ENCODE assay signal across 17 cellular contexts in genomic region chr3:130700541-130700940, GRCh38. TPM values are rescaled to one million over a fixed set of nuclear protein-coding genes. Genes with fewer than 3 reads are reported as not detected.
DNase-seq lines count a peak whose midpoint lies in the region; ATAC-seq and TF ChIP-seq lines count a peak whose summit lies in the region.
"Had no signal": no experiment of that assay in that cellular context is flagged by ENCODE, and none has a peak within 500 bp of the region (broad histone marks: within the 10 kb centered on the region; RNA-seq: fewer than 3 reads in every experiment).

No MANE protein-coding gene starts in this region.

- H3K4me3 ChIP-seq in IMR-90 (ENCODE audit: insufficient read depth, low read depth, low read length), result no peak overlapping the region
- no peak overlapping the region for H3K4me3 ChIP-seq in cardiac fibroblast (replicated peaks in 1 of 2; ENCODE audit: low read depth in 2 of 2, low read length in 2 of 2)
- H3K4me3 ChIP-seq in heart left ventricle, result no peak overlapping the region
- H3K4me3 ChIP-seq: SJSA1, transverse colon had no signal

- DNase-seq in IMR-90 (peak; percentile 48), cardiac fibroblast (ENCODE audit: low read depth in 2 of 2) (peak; percentile 55 to 77), heart left ventricle (peak in 3 of 5 donors; percentile 10 to 46 (median 34)), pulmonary artery endothelial cell (ENCODE audit: low read depth, low spot score) (peak; percentile 97), erythroblast (lab: John Stamatoyannopoulos, UW) (no peak), NCI-H510A (lab: John Stamatoyannopoulos, UW) (no peak), activated gamma-delta T cell (lab: John Stamatoyannopoulos, UW) (no peak)
- DNase-seq: activated gamma-delta T cell treated with Interleukin-2 at 50 U/mL for 16 hours, naive B cell, NCI-H187 treated with DMSO at 0.1 percent for 48 hours, NCI-H526 treated with DMSO at 0.1 percent for 48 hours, transverse colon had no signal

- no peaks in the 10 kb centered on the region for H3K4me1 Mint-ChIP-seq in activated T-helper 17 cell treated with anti-CD3 and anti-CD28 coated beads, Interleukin-2, amount 50 U/mL, for 72 hours
- H3K4me1 Mint-ChIP-seq: brain; naive B cell; stimulated activated effector memory CD8-positive, alpha-beta T cell treated with anti-CD3 and anti-CD28 coated beads, Interleukin-12 subunit alpha, Interleukin-12 subunit beta, amount 100 ng/mL, for 72 hours had no signal

- no peak overlapping the region for H2BK120ac ChIP-seq in IMR-90 (ENCODE audit: low read depth, low read length)

- no peaks in the 10 kb centered on the region for H4K20me1 ChIP-seq in IMR-90 (ENCODE audit: insufficient read depth, low read length)

- no peak overlapping the region for H2AK9ac ChIP-seq in IMR-90 (replicated peaks; ENCODE audit: low read depth, low read length, poor library complexity)

- no peak for TF ChIP-seq RAD21 in IMR-90 (IDR thresholded peaks at IDR 0.05; ENCODE audit: low read length)

- H3K4me2 ChIP-seq in IMR-90 (ENCODE audit: low read depth, low read length), result no peak overlapping the region

- BruUV-seq in IMR-90 (replicated peaks; lab: Mats Ljungman, UMichigan), result no TSS peak

- no peaks in the 10 kb centered on the region for H3K9me1 ChIP-seq in IMR-90 (ENCODE audit: insufficient read depth, low read length)

- no peak overlapping the region for H3K14ac ChIP-seq in IMR-90 (replicated peaks; ENCODE audit: low read depth, low read length)

- CTCF ChIA-PET in IMR-90 (lab: Yijun Ruan, JAX), result no interaction called here

- H4K91ac ChIP-seq in IMR-90 (ENCODE audit: insufficient read depth, low read depth, low read length), result no peak overlapping the region

- POLR2A ChIA-PET in IMR-90 (lab: Charles Lee; ENCODE audit: unreplicated experiment), result no interaction called here

- peaks cover 88% of the 10 kb centered on the region for H3K36me3 Mint-ChIP-seq in activated T-helper 17 cell treated with anti-CD3 and anti-CD28 coated beads, Interleukin-2, amount 50 U/mL, for 72 hours (ENCODE audit: low read depth)

- H2BK15ac ChIP-seq in IMR-90 (ENCODE audit: low read depth, low read length), result no peak overlapping the region

- dilution Hi-C loops in IMR-90 (cut with HindIII; ENCODE audit: low sequenced_read_pairs, unreplicated experiment), result no loop called here

- TF ChIP-seq POLR2A in IMR-90 (IDR thresholded peaks at IDR 0.05; ENCODE audit: low read depth, low read length) (no peak), heart left ventricle (IDR thresholded peaks at IDR 0.05) (no peak), erythroblast (IDR thresholded peaks at IDR 0.05; ENCODE audit: low read length) (no peak)

- ATAC-seq in IMR-90 (ENCODE audit: low read depth) (no peak), heart left ventricle (peak; percentile 56 to 91 (median 76))
- no peak for ATAC-seq in activated T-helper 17 cell treated with anti-CD3 and anti-CD28 coated beads, Interleukin-2, amount 50 U/mL, for 72 hours (replicated peaks)
- ATAC-seq: stimulated activated effector memory CD8-positive, alpha-beta T cell treated with anti-CD3 and anti-CD28 coated beads, Interleukin-12 subunit alpha, Interleukin-12 subunit beta, amount 100 ng/mL, for 72 hours had no signal

- H3K4me1 ChIP-seq in IMR-90 (ENCODE audit: control insufficient read depth, insufficient read depth, low read length), result no peaks in the 10 kb centered on the region
- no peaks in the 10 kb centered on the region for H3K4me1 ChIP-seq in heart left ventricle
- H3K4me1 ChIP-seq: SJSA1, transverse colon had no signal

- H3K9me3 ChIP-seq in IMR-90 (ENCODE audit: control insufficient read depth, insufficient read depth, low read length) (no peaks in the 10 kb centered on the region), heart left ventricle (no peaks in the 10 kb centered on the region)
- H3K9me3 ChIP-seq: SJSA1, transverse colon had no signal

- no peak overlapping the region for H4K8ac ChIP-seq in IMR-90 (ENCODE audit: low read depth in 2 of 2, low read length in 2 of 2)

- H3K4me3 Mint-ChIP-seq in activated T-helper 17 cell treated with anti-CD3 and anti-CD28 coated beads, Interleukin-2, amount 50 U/mL, for 72 hours, result no peak overlapping the region
- H3K4me3 Mint-ChIP-seq: brain; dendritic cell treated with granulocyte-macrophage colony-stimulating factor and Interleukin-4, amounts not matched to agents 40 ng/mL and 50 ng/mL, for 4 days; naive B cell; stimulated activated effector memory CD8-positive, alpha-beta T cell treated with anti-CD3 and anti-CD28 coated beads, Interleukin-12 subunit alpha, Interleukin-12 subunit beta, amount 100 ng/mL, for 72 hours had no signal

- TF ChIP-seq CTCF in IMR-90 (conservative IDR thresholded peaks at IDR 0.05; ENCODE audit: low read depth, low read length) (no peak), cardiac fibroblast (IDR thresholded peaks at IDR 0.05; ENCODE audit: low read depth, low read length) (no peak), heart left ventricle (IDR thresholded peaks at IDR 0.05) (no peak)

- H2BK5ac ChIP-seq in IMR-90 (ENCODE audit: low read depth, low read length, poor library complexity, severe bottlenecking), result no peak overlapping the region

- H3K23ac ChIP-seq in IMR-90 (ENCODE audit: low read depth, low read length), result no peak overlapping the region

- no peak overlapping the region for H2BK20ac ChIP-seq in IMR-90 (ENCODE audit: low read depth, low read length)

- no peak overlapping the region for H3K56ac ChIP-seq in IMR-90 (ENCODE audit: extremely low read depth, insufficient read depth, low read length)

- no peaks in the 10 kb centered on the region for H3K79me1 ChIP-seq in IMR-90 (ENCODE audit: low read depth in 1 of 2, low read length in 2 of 2)

- H2AK5ac ChIP-seq in IMR-90 (ENCODE audit: low read depth, low read length), result no peak overlapping the region

- no peak overlapping the region for H2AFZ ChIP-seq in IMR-90 (replicated peaks; ENCODE audit: low read length, poor library complexity)

- no peak overlapping the region for H3K9ac ChIP-seq in IMR-90 (ENCODE audit: low read depth, low read length)

- intact Hi-C loops in IMR-90 (cut with micrococcal nuclease), result no loop called here
- intact Hi-C loops in heart left ventricle (cut with DNase I), result no loop called here

- no peak overlapping the region for H3K27ac Mint-ChIP-seq in activated T-helper 17 cell treated with anti-CD3 and anti-CD28 coated beads, Interleukin-2, amount 50 U/mL, for 72 hours
- H3K27ac Mint-ChIP-seq: dendritic cell treated with granulocyte-macrophage colony-stimulating factor and Interleukin-4, amounts not matched to agents 40 ng/mL and 50 ng/mL, for 4 days had no signal

- H3K4ac ChIP-seq in IMR-90 (ENCODE audit: low read depth, low read length), result no peak overlapping the region

- H3K18ac ChIP-seq in IMR-90 (ENCODE audit: low read depth, low read length), result no peak overlapping the region

- H3K27ac ChIP-seq in IMR-90 (ENCODE audit: insufficient read depth, low read length), result no peak overlapping the region
- peak overlapping the region in 3 of 12 donors; percentile 14 to 23 (median 20) for H3K27ac ChIP-seq in heart left ventricle
- H3K27ac ChIP-seq: SJSA1, transverse colon had no signal

- no peaks in the 10 kb centered on the region for H3K9me3 Mint-ChIP-seq in activated T-helper 17 cell treated with anti-CD3 and anti-CD28 coated beads, Interleukin-2, amount 50 U/mL, for 72 hours
- H3K9me3 Mint-ChIP-seq: dendritic cell treated with granulocyte-macrophage colony-stimulating factor and Interleukin-4, amounts not matched to agents 40 ng/mL and 50 ng/mL, for 4 days; naive B cell; stimulated activated effector memory CD8-positive, alpha-beta T cell treated with anti-CD3 and anti-CD28 coated beads, Interleukin-12 subunit alpha, Interleukin-12 subunit beta, amount 100 ng/mL, for 72 hours had no signal

- H3K27me3 ChIP-seq in IMR-90 (ENCODE audit: control insufficient read depth, insufficient read depth, low read length) (no peaks in the 10 kb centered on the region), heart left ventricle (no peaks in the 10 kb centered on the region)
- H3K27me3 ChIP-seq: SJSA1, transverse colon had no signal

- in situ Hi-C loops in IMR-90 (cut with MboI; ENCODE audit: low sequenced_read_pairs), result loop anchor here (25.0 kb wide), 1 partner anchor 112 kb away; no protein-coding TSS in a partner anchor

- H3K36me3 ChIP-seq in IMR-90 (ENCODE audit: control insufficient read depth, insufficient read depth, low read length) (peaks cover 7% of the 10 kb centered on the region), heart left ventricle (peaks cover 0 to 83% (median 59%) of the 10 kb centered on the region in 9 donors)

- WGBS in IMR-90 (ENCODE audit: extremely low coverage in 2 of 2, insufficient read length in 1 of 2), 2 experiments, result no CpG with 5 or more reads among the region's 2 CpGs
- WGBS in heart left ventricle, 4 donors, result 32 to 48% (median 42%) methylated on average over 2 of the region's 2 CpGs

- H3K27me3 Mint-ChIP-seq in activated T-helper 17 cell treated with anti-CD3 and anti-CD28 coated beads, Interleukin-2, amount 50 U/mL, for 72 hours, result no peaks in the 10 kb centered on the region
- H3K27me3 Mint-ChIP-seq: brain; dendritic cell treated with granulocyte-macrophage colony-stimulating factor and Interleukin-4, amounts not matched to agents 40 ng/mL and 50 ng/mL, for 4 days; naive B cell had no signal

- H4K5ac ChIP-seq in IMR-90 (ENCODE audit: low read depth, low read length), result no peak overlapping the region

TF ChIP-seq in IMR-90, 13 proteins besides CTCF, POLR2A, EP300 and RAD21:
- TF ChIP-seq RFX5 (IDR thresholded peaks at IDR 0.05; ENCODE audit: low read depth, low read length), result no peak
- TF ChIP-seq NFE2L2 (IDR thresholded peaks at IDR 0.05; ENCODE audit: low read depth, low read length), result no peak
- TF ChIP-seq FOS (IDR thresholded peaks at IDR 0.05; ENCODE audit: low read depth, low read length), result no peak
- TF ChIP-seq CEBPB (IDR thresholded peaks at IDR 0.05; ENCODE audit: low read depth, low read length), result no peak
- TF ChIP-seq CHD1 (IDR thresholded peaks at IDR 0.05; ENCODE audit: low read depth, low read length), result no peak
- TF ChIP-seq RCOR1 (IDR thresholded peaks at IDR 0.05; ENCODE audit: insufficient replicate concordance, low read length), result no peak
TF ChIP-seq in IMR-90: peak in this region for 0.

RNA-seq across cellular contexts. Expression of gene PIK3R4, which starts 46.1 kb away (rescaled TPM):
- 24.7 and 27.2 TPM in 2 replicates for total RNA-seq in IMR-90 (2012; rRNA removed)
- polyA plus RNA-seq in IMR-90 (2012; rRNA removed), result 19.7 and 20.1 TPM in 2 replicates
- 6.4 and 6.8 TPM in 2 replicates for polyA plus RNA-seq in IMR-90 (2012; cell fraction: cytosol; rRNA removed)
- 11.1 and 17.0 TPM in 2 replicates for polyA plus RNA-seq in IMR-90 (2012; cell fraction: nucleus; rRNA removed; ENCODE audit: low replicate concordance)
- 10 to 100 TPM; 10.9 to 24.3 (median 15.7) TPM for total RNA-seq in heart left ventricle
- 10 to 100 TPM; 15.6 to 16.3 TPM for polyA plus RNA-seq in heart left ventricle
- 35.4 and 37.7 TPM in 2 replicates for total RNA-seq in pulmonary artery endothelial cell
- total RNA-seq in activated T-helper 17 cell treated with anti-CD3 and anti-CD28 coated beads, Interleukin-2, amount 50 U/mL, for 72 hours, result 10 to 100 TPM; 17.4 to 23.9 TPM

Comparison
In these comparisons a context has a peak if more than half of its experiments do, and no peak if none do; other contexts are left out.
1. ATAC-seq: peak in heart left ventricle (4 of 4); none in IMR-90 (single experiment) and activated T-helper 17 cell treated with anti-CD3 and anti-CD28 coated beads, Interleukin-2, amount 50 U/mL, for 72 hours (single experiment).
2. DNase-seq: peak in IMR-90 (single experiment), cardiac fibroblast (2 of 2), heart left ventricle (3 of 5) and pulmonary artery endothelial cell (single experiment); none in erythroblast (0 of 2), NCI-H510A (single experiment) and activated gamma-delta T cell (single experiment).